ENCODE assay signal across 25 cellular contexts in genomic region chr22:29925402-29925801, GRCh38.
"Had no signal": no experiment of that assay in that cellular context is flagged by ENCODE, and none has a peak within 500 bp of the region (broad histone marks: within the 10 kb centered on the region; RNA-seq: fewer than 3 reads in every experiment).

No MANE protein-coding gene starts in this region.

- ATAC-seq: effector memory CD8-positive, alpha-beta T cell; esophagus mucosa; gastrocnemius medialis; heart right ventricle; left lung; left ventricle myocardium superior; lower lobe of right lung had no signal

- H3K27ac Mint-ChIP-seq: dendritic cell treated with granulocyte-macrophage colony-stimulating factor and Interleukin-4, amounts not matched to agents 40 ng/mL and 50 ng/mL, for 4 days; effector memory CD8-positive, alpha-beta T cell; endodermal cell had no signal

- H3K27me3 ChIP-seq: colonic mucosa, esophagus squamous epithelium, gastrocnemius medialis, heart right ventricle, left lung had no signal

- H3K4me3 ChIP-seq: colonic mucosa, esophagus squamous epithelium, gastrocnemius medialis, heart right ventricle, left lung, lower lobe of right lung had no signal

- H3K4me3 Mint-ChIP-seq: dendritic cell treated with granulocyte-macrophage colony-stimulating factor and Interleukin-4, amounts not matched to agents 40 ng/mL and 50 ng/mL, for 4 days; effector memory CD8-positive, alpha-beta T cell; endodermal cell; naive B cell had no signal

- DNase-seq: colonic mucosa; cortex of kidney; effector CD8-positive, alpha-beta T cell; effector memory CD8-positive, alpha-beta T cell; endodermal cell; erythroblast; esophagus squamous epithelium; foreskin fibroblast; foreskin melanocyte; gastrocnemius medialis; glutamatergic neuron; head of caudate nucleus; heart right ventricle; hippocampal formation; islet precursor cell; kidney; kidney glomerular epithelial cell; left lung; left ventricle myocardium superior; lower lobe of right lung; mesendoderm; midbrain; naive B cell had no signal

- H3K9me3 Mint-ChIP-seq: dendritic cell treated with granulocyte-macrophage colony-stimulating factor and Interleukin-4, amounts not matched to agents 40 ng/mL and 50 ng/mL, for 4 days; effector memory CD8-positive, alpha-beta T cell had no signal

- H3K9me3 ChIP-seq: colonic mucosa, esophagus squamous epithelium, gastrocnemius medialis, lower lobe of right lung had no signal

- H3K27me3 Mint-ChIP-seq: dendritic cell treated with granulocyte-macrophage colony-stimulating factor and Interleukin-4, amounts not matched to agents 40 ng/mL and 50 ng/mL, for 4 days; effector memory CD8-positive, alpha-beta T cell; naive B cell had no signal

- H3K36me3 ChIP-seq: colonic mucosa, esophagus squamous epithelium, gastrocnemius medialis, heart right ventricle, left lung, lower lobe of right lung had no signal

- H3K36me3 Mint-ChIP-seq: naive B cell had no signal

- H3K4me1 ChIP-seq: colonic mucosa had no signal

- H3K4me1 Mint-ChIP-seq: endodermal cell had no signal
